In genomic region chr3:148075829-148076716, GRCh38 we compare ENCODE assay signal across 8 cellular contexts.
DNase-seq lines count a peak whose midpoint lies in the region; ATAC-seq, FAIRE-seq and TF ChIP-seq lines count a peak whose summit lies in the region.

No MANE protein-coding gene starts in this region.

- H4K20me1 ChIP-seq in keratinocyte (ENCODE audit: control insufficient read depth, extremely low read depth, insufficient read depth, low read length), result no peaks in the 10 kb centered on the region

- H3K9me3 Mint-ChIP-seq in stimulated activated effector memory CD8-positive, alpha-beta T cell treated with anti-CD3 and anti-CD28 coated beads, Interleukin-12 subunit alpha, Interleukin-12 subunit beta, amount 100 ng/mL, for 72 hours, result peaks cover 8% of the 10 kb centered on the region

- FAIRE-seq in keratinocyte (lab: Jason Lieb, UNC), result no peak

- no peak overlapping the region for H3K4me3 Mint-ChIP-seq in stimulated activated effector memory CD8-positive, alpha-beta T cell treated with anti-CD3 and anti-CD28 coated beads, Interleukin-12 subunit alpha, Interleukin-12 subunit beta, amount 100 ng/mL, for 72 hours

- H3K9me3 ChIP-seq in MG63, result no peaks in the 10 kb centered on the region
- no peaks in the 10 kb centered on the region for H3K9me3 ChIP-seq in adipocyte (ENCODE audit: control insufficient read depth, low read length)
- no peaks in the 10 kb centered on the region for H3K9me3 ChIP-seq in keratinocyte (ENCODE audit: control insufficient read depth, low read depth, low read length)
- no peaks in the 10 kb centered on the region for H3K9me3 ChIP-seq in effector memory CD4-positive, alpha-beta T cell (ENCODE audit: control insufficient read depth, low read length)

- no peak overlapping the region for H3K4me2 ChIP-seq in keratinocyte (ENCODE audit: control insufficient read depth, extremely low read depth, insufficient read depth, low read depth, low read length)

- H3K27ac Mint-ChIP-seq in stimulated activated effector memory CD8-positive, alpha-beta T cell treated with anti-CD3 and anti-CD28 coated beads, Interleukin-12 subunit alpha, Interleukin-12 subunit beta, amount 100 ng/mL, for 72 hours, result no peak overlapping the region

- H3K36me3 Mint-ChIP-seq in stimulated activated effector memory CD8-positive, alpha-beta T cell treated with anti-CD3 and anti-CD28 coated beads, Interleukin-12 subunit alpha, Interleukin-12 subunit beta, amount 100 ng/mL, for 72 hours, result no peaks in the 10 kb centered on the region

- H3K36me3 ChIP-seq in MG63, result no peaks in the 10 kb centered on the region
- no peaks in the 10 kb centered on the region for H3K36me3 ChIP-seq in adipocyte (ENCODE audit: control insufficient read depth, insufficient read depth, low read length, severe bottlenecking)
- H3K36me3 ChIP-seq in keratinocyte (ENCODE audit: control insufficient read depth in 2 of 2, extremely low read depth in 1 of 2, insufficient read depth in 2 of 2, low read length in 2 of 2), result no peaks in the 10 kb centered on the region
- no peaks in the 10 kb centered on the region for H3K36me3 ChIP-seq in effector memory CD4-positive, alpha-beta T cell (ENCODE audit: control insufficient read depth, insufficient read depth, low read length)

- H3K79me2 ChIP-seq in keratinocyte (ENCODE audit: control insufficient read depth, insufficient read depth, low read length), result no peaks in the 10 kb centered on the region

- H3K4me1 Mint-ChIP-seq in stimulated activated effector memory CD8-positive, alpha-beta T cell treated with anti-CD3 and anti-CD28 coated beads, Interleukin-12 subunit alpha, Interleukin-12 subunit beta, amount 100 ng/mL, for 72 hours, result no peaks in the 10 kb centered on the region

- dilution Hi-C loops in keratinocyte (cut with MboI; ENCODE audit: extremely low pct_ligation_motif_present, low sequenced_read_pairs), result no loop called here

- ATAC-seq in stimulated activated effector memory CD8-positive, alpha-beta T cell treated with anti-CD3 and anti-CD28 coated beads, Interleukin-12 subunit alpha, Interleukin-12 subunit beta, amount 100 ng/mL, for 72 hours, result no peak
- no peak for ATAC-seq in HG03439 (IDR thresholded peaks at IDR 0.05; ENCODE audit: unreplicated experiment)

- H3K4me1 ChIP-seq in adipocyte (ENCODE audit: control insufficient read depth, insufficient read depth, low read length), result peaks cover 9% of the 10 kb centered on the region
- no peaks in the 10 kb centered on the region for H3K4me1 ChIP-seq in keratinocyte (ENCODE audit: control insufficient read depth, extremely low read depth, insufficient read depth, low read length)
- no peaks in the 10 kb centered on the region for H3K4me1 ChIP-seq in effector memory CD4-positive, alpha-beta T cell (ENCODE audit: control insufficient read depth, insufficient read depth, low read length, poor library complexity, severe bottlenecking)

- no peak overlapping the region for H3K27ac ChIP-seq in keratinocyte (ENCODE audit: control insufficient read depth, insufficient read depth, low read length)
- no peak overlapping the region for H3K27ac ChIP-seq in effector memory CD4-positive, alpha-beta T cell (ENCODE audit: insufficient read depth, low read length, poor library complexity, severe bottlenecking)

- H2AFZ ChIP-seq in keratinocyte (ENCODE audit: control insufficient read depth, low read length), result no peak overlapping the region

- H3K27me3 ChIP-seq in MG63, result no peaks in the 10 kb centered on the region
- H3K27me3 ChIP-seq in adipocyte (replicated peaks; ENCODE audit: control insufficient read depth, insufficient read depth, low read length), result no peaks in the 10 kb centered on the region
- no peaks in the 10 kb centered on the region for H3K27me3 ChIP-seq in keratinocyte (ENCODE audit: control insufficient read depth, extremely low read depth, insufficient read depth, low read length)
- no peaks in the 10 kb centered on the region for H3K27me3 ChIP-seq in effector memory CD4-positive, alpha-beta T cell (replicated peaks; ENCODE audit: control insufficient read depth, insufficient read depth, low read length, poor library complexity, severe bottlenecking)

- DNase-seq in GM03348 (ENCODE audit: low spot score), result peak; percentile 62
- peak; percentile 44 for DNase-seq in MG63
- peak; percentile 82 for DNase-seq in adipocyte (ENCODE audit: low read depth)
- DNase-seq in keratinocyte (ENCODE audit: low read depth, low spot score), result no peak
- no peak for DNase-seq in effector memory CD4-positive, alpha-beta T cell
- DNase-seq in activated naive CD4-positive, alpha-beta T cell treated with anti-CD3 and anti-CD28 coated beads, Interleukin-2, amount 50 U/mL, for 16 hours, result no peak
- no peak for DNase-seq in stimulated activated effector memory CD8-positive, alpha-beta T cell treated with anti-CD3 and anti-CD28 coated beads, Interleukin-12 subunit alpha, Interleukin-12 subunit beta, amount 100 ng/mL, for 72 hours (ENCODE audit: low spot score in 2 of 2)

- no peak overlapping the region for H3K4me3 ChIP-seq in MG63
- H3K4me3 ChIP-seq in adipocyte (ENCODE audit: low read length), result no peak overlapping the region
- no peak overlapping the region for H3K4me3 ChIP-seq in keratinocyte (ENCODE audit: control insufficient read depth in 2 of 3, extremely low read depth in 1 of 3, insufficient read depth in 2 of 3, low read depth in 1 of 3, low read length in 3 of 3)
- H3K4me3 ChIP-seq in effector memory CD4-positive, alpha-beta T cell (ENCODE audit: insufficient read depth, low read depth, low read length, poor library complexity, severe bottlenecking), result no peak overlapping the region

- peak; percentile 43 to 61 (median 54) for TF ChIP-seq CTCF in keratinocyte (optimal IDR thresholded peaks at IDR 0.05 in 1 of 3, IDR thresholded peaks at IDR 0.05 in 1 of 3, conservative IDR thresholded peaks at IDR 0.05 in 1 of 3; ENCODE audit: extremely low read depth in 1 of 3, insufficient read depth in 2 of 3, low read length in 3 of 3)

- H3K9ac ChIP-seq in adipocyte (ENCODE audit: low read length), result no peak overlapping the region
- no peak overlapping the region for H3K9ac ChIP-seq in keratinocyte (ENCODE audit: control insufficient read depth, extremely low read depth, insufficient read depth, low read length)

- no peaks in the 10 kb centered on the region for H3K9me1 ChIP-seq in keratinocyte (ENCODE audit: control insufficient read depth, extremely low read depth, insufficient read depth, low read length)

Comparison
In these comparisons a context has a peak if more than half of its experiments do, and no peak if none do; other contexts are left out.
1. DNase-seq: peak in GM03348 (single experiment), MG63 (single experiment) and adipocyte (single experiment); none in keratinocyte (single experiment), effector memory CD4-positive, alpha-beta T cell (0 of 3), activated naive CD4-positive, alpha-beta T cell treated with anti-CD3 and anti-CD28 coated beads, Interleukin-2, amount 50 U/mL, for 16 hours (single experiment) and stimulated activated effector memory CD8-positive, alpha-beta T cell treated with anti-CD3 and anti-CD28 coated beads, Interleukin-12 subunit alpha, Interleukin-12 subunit beta, amount 100 ng/mL, for 72 hours (0 of 2).